Comparison of ENCODE assay signal across 32 cellular contexts in genomic region chr1:224757508-224757907, GRCh38.
"Had no signal": no experiment of that assay in that cellular context is flagged by ENCODE, and none has a peak within 500 bp of the region (broad histone marks: within the 10 kb centered on the region; RNA-seq: fewer than 3 reads in every experiment).

No MANE protein-coding gene starts in this region.

- H3K4me1 Mint-ChIP-seq: naive thymus-derived CD8-positive, alpha-beta T cell; neural crest cell; stimulated activated memory B cell treated with anti-CD40 and anti-IgM and Interleukin-4, amounts not matched to agents 10 μg/mL and 1 μg/mL and 100 μg/mL, for 72 hours had no signal

- H3K36me3 Mint-ChIP-seq: stimulated activated memory B cell treated with anti-CD40 and anti-IgM and Interleukin-4, amounts not matched to agents 10 μg/mL and 1 μg/mL and 100 μg/mL, for 72 hours; type B pancreatic cell had no signal

- ATAC-seq: naive thymus-derived CD8-positive, alpha-beta T cell; natural killer cell treated with Interleukin-12 subunit alpha and Interleukin-12 subunit beta and Interleukin-15 and Interleukin-18, amount 100 ng/mL, for 72 hours; psoas muscle; right cardiac atrium; sciatic nerve; stimulated activated memory B cell treated with anti-CD40 and anti-IgM and Interleukin-4, amounts not matched to agents 10 μg/mL and 1 μg/mL and 100 μg/mL, for 72 hours; stimulated activated naive CD8-positive, alpha-beta T cell treated with anti-CD3 and anti-CD28 coated beads, Interleukin-15, amount 100 ng/mL, for 72 hours; stimulated activated naive CD8-positive, alpha-beta T cell treated with anti-CD3 and anti-CD28 coated beads, Interleukin-15, Interleukin-2, amounts not matched to agents 100 U/mL and 50 U/mL, for 24 hours; upper lobe of right lung had no signal

- H3K27ac ChIP-seq: neutrophil, ovary, parathyroid adenoma, psoas muscle, skin epidermis, spleen, suprapubic skin, testis, tibial artery, transverse colon, upper lobe of right lung, uterus had no signal

- H3K4me3 ChIP-seq: ovary, psoas muscle, skin epidermis, smooth muscle cell, spleen, suprapubic skin, testis, tibial artery, transverse colon, upper lobe of right lung, uterus had no signal

- H3K36me3 ChIP-seq: neutrophil, ovary, spleen, suprapubic skin, tibial artery, transverse colon, upper lobe of right lung, uterus had no signal

- H3K27me3 Mint-ChIP-seq: type B pancreatic cell had no signal

- H3K4me1 ChIP-seq: parathyroid adenoma, psoas muscle, spleen, suprapubic skin, testis, tibial artery, transverse colon, upper lobe of right lung, uterus had no signal

- H3K9ac ChIP-seq: parathyroid adenoma had no signal

- DNase-seq: naive thymus-derived CD8-positive, alpha-beta T cell; nephron progenitor cell; nucleus accumbens; ovary; psoas muscle; right cardiac atrium; spleen; stimulated activated CD4-positive, alpha-beta T cell treated with anti-CD3 and anti-CD28 coated beads, Interleukin-12 subunit alpha, Interleukin-12 subunit beta, amount 100 ng/mL, for 4 hours; stimulated activated CD4-positive, alpha-beta T cell treated with anti-CD3 and anti-CD28 coated beads, Interleukin-1b, Interleukin-23, amount 100 ng/mL, for 48 hours; stimulated activated CD4-positive, alpha-beta T cell treated with anti-CD3 and anti-CD28 coated beads, Interleukin-4, amount 100 ng/mL, for 1 hour; stimulated activated CD4-positive, alpha-beta T cell treated with anti-CD3 and anti-CD28 coated beads, Interleukin-4, amount 100 ng/mL, for 4 hours; stimulated activated CD8-positive, alpha-beta memory T cell treated with anti-CD3 and anti-CD28 coated beads, Interleukin-4, amount 100 ng/mL, for 48 hours; stimulated activated naive CD4-positive, alpha-beta T cell; stimulated activated naive CD8-positive, alpha-beta T cell treated with anti-CD3 and anti-CD28 coated beads, Interleukin-15, amount 100 ng/mL, for 72 hours; stimulated activated naive CD8-positive, alpha-beta T cell treated with anti-CD3 and anti-CD28 coated beads, Interleukin-15, Interleukin-2, amounts not matched to agents 100 U/mL and 50 U/mL, for 24 hours; substantia nigra; testis; tibial artery; transverse colon; upper lobe of right lung; uterus had no signal

- H3K27ac Mint-ChIP-seq: naive thymus-derived CD8-positive, alpha-beta T cell; natural killer cell treated with Interleukin-12 subunit alpha and Interleukin-12 subunit beta and Interleukin-15 and Interleukin-18, amount 100 ng/mL, for 72 hours; nephron progenitor cell; progenitor cell of endocrine pancreas; stimulated activated memory B cell treated with anti-CD40 and anti-IgM and Interleukin-4, amounts not matched to agents 10 μg/mL and 1 μg/mL and 100 μg/mL, for 72 hours; stimulated activated naive CD8-positive, alpha-beta T cell treated with anti-CD3 and anti-CD28 coated beads, Interleukin-15, amount 100 ng/mL, for 72 hours; type B pancreatic cell had no signal

- H3K4me3 Mint-ChIP-seq: naive thymus-derived CD8-positive, alpha-beta T cell; natural killer cell treated with Interleukin-12 subunit alpha and Interleukin-12 subunit beta and Interleukin-15 and Interleukin-18, amount 100 ng/mL, for 72 hours; nephron progenitor cell; neural crest cell; stimulated activated memory B cell treated with anti-CD40 and anti-IgM and Interleukin-4, amounts not matched to agents 10 μg/mL and 1 μg/mL and 100 μg/mL, for 72 hours; stimulated activated naive CD8-positive, alpha-beta T cell treated with anti-CD3 and anti-CD28 coated beads, Interleukin-15, amount 100 ng/mL, for 72 hours; type B pancreatic cell had no signal

- H3K9me3 Mint-ChIP-seq: type B pancreatic cell had no signal

- H3K9me3 ChIP-seq: neutrophil, ovary, suprapubic skin, testis, upper lobe of right lung, uterus had no signal

- H3K27me3 ChIP-seq: neutrophil, ovary, suprapubic skin, testis, tibial artery, transverse colon, upper lobe of right lung, uterus had no signal
